25 cellular contexts compared by ENCODE assay signal in the genomic region with DNA sequence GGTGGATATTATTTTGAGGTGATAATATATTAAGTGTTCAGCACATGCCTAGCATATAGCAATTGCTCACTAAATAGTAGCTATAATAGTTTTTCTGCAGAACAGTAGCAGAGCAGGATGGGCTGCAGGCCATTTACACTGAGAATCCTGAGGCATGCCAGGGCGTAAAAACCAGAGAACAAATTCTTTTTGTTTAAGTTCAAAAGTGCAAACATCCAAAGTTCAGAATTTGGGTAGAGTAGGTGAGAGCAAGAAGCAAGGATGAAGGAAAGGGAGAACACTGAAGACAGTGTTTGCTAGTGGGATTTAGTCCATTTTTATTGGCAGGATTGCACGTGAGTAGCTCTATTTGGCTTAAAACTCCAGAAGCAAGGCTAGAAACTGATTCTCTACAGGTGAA.
"Had no signal": no experiment of that assay in that cellular context is flagged by ENCODE, and none has a peak within 500 bp of the region (broad histone marks: within the 10 kb centered on the region; RNA-seq: fewer than 3 reads in every experiment).

No MANE protein-coding gene starts in this region.

- H3K4me1 ChIP-seq: heart right ventricle, lower lobe of right lung, right atrium auricular region, right lobe of liver, tibial nerve, uterus had no signal

- H3K9me3 Mint-ChIP-seq: nephron progenitor cell; stimulated activated memory B cell treated with anti-CD40 and anti-IgM and Interleukin-4, amounts not matched to agents 10 μg/mL and 1 μg/mL and 100 μg/mL, for 72 hours; stimulated activated naive CD8-positive, alpha-beta T cell treated with anti-CD3 and anti-CD28 coated beads, Interleukin-15, amount 100 ng/mL, for 72 hours had no signal

- H3K9me3 ChIP-seq: heart right ventricle, lower lobe of right lung, ovary, right atrium auricular region, right lobe of liver, uterus had no signal

- H3K36me3 Mint-ChIP-seq: naive thymus-derived CD4-positive, alpha-beta T cell; stimulated activated memory B cell treated with anti-CD40 and anti-IgM and Interleukin-4, amounts not matched to agents 10 μg/mL and 1 μg/mL and 100 μg/mL, for 72 hours; type B pancreatic cell had no signal

- DNase-seq: heart right ventricle; islet precursor cell; left ventricle myocardium superior; lower lobe of right lung; mammary epithelial cell; mesenchymal stem cell; naive thymus-derived CD4-positive, alpha-beta T cell; nephron progenitor cell; ovary; right lobe of liver; stimulated activated CD4-positive, alpha-beta T cell treated with anti-CD3 and anti-CD28 coated beads, Interleukin-1b, Interleukin-23, amount 100 ng/mL, for 48 hours; stimulated activated CD4-positive, alpha-beta T cell treated with anti-CD3 and anti-CD28 coated beads, Interleukin-2, amount 100 ng/mL, for 48 hours; stimulated activated CD4-positive, alpha-beta T cell treated with anti-CD3 and anti-CD28 coated beads, Interleukin-4, amount 100 ng/mL, for 4 hours; stimulated activated CD8-positive, alpha-beta memory T cell treated with anti-CD3 and anti-CD28 coated beads, Interleukin-4, amount 100 ng/mL, for 48 hours; stimulated activated naive CD4-positive, alpha-beta T cell treated with Interleukin-2 at 50 U/mL for 16 hours; stimulated activated naive CD8-positive, alpha-beta T cell treated with anti-CD3 and anti-CD28 coated beads, Interleukin-15, amount 100 ng/mL, for 72 hours; substantia nigra; uterus had no signal

- H3K4me1 Mint-ChIP-seq: naive thymus-derived CD4-positive, alpha-beta T cell; nephron progenitor cell; stimulated activated memory B cell treated with anti-CD40 and anti-IgM and Interleukin-4, amounts not matched to agents 10 μg/mL and 1 μg/mL and 100 μg/mL, for 72 hours; stimulated activated naive CD8-positive, alpha-beta T cell treated with anti-CD3 and anti-CD28 coated beads, Interleukin-15, amount 100 ng/mL, for 72 hours had no signal

- ATAC-seq: heart right ventricle; left ventricle myocardium superior; lower lobe of right lung; naive thymus-derived CD4-positive, alpha-beta T cell; stimulated activated memory B cell treated with anti-CD40 and anti-IgM and Interleukin-4, amounts not matched to agents 10 μg/mL and 1 μg/mL and 100 μg/mL, for 72 hours; stimulated activated naive CD8-positive, alpha-beta T cell treated with anti-CD3 and anti-CD28 coated beads, Interleukin-15, amount 100 ng/mL, for 72 hours had no signal

- H3K4me3 ChIP-seq: heart right ventricle, hepatocyte, lower lobe of right lung, ovary, right atrium auricular region, right lobe of liver, smooth muscle cell, tibial nerve, uterus had no signal

- H3K36me3 ChIP-seq: heart right ventricle, lower lobe of right lung, ovary, right atrium auricular region, right lobe of liver, tibial nerve, uterus had no signal

- H3K4me3 Mint-ChIP-seq: naive thymus-derived CD4-positive, alpha-beta T cell; nephron progenitor cell; stimulated activated memory B cell treated with anti-CD40 and anti-IgM and Interleukin-4, amounts not matched to agents 10 μg/mL and 1 μg/mL and 100 μg/mL, for 72 hours; stimulated activated naive CD8-positive, alpha-beta T cell treated with anti-CD3 and anti-CD28 coated beads, Interleukin-15, amount 100 ng/mL, for 72 hours; type B pancreatic cell had no signal

- H3K27ac ChIP-seq: heart right ventricle, hepatocyte, lower lobe of right lung, ovary, right atrium auricular region, right lobe of liver, tibial nerve, uterus had no signal

- H3K27me3 Mint-ChIP-seq: stimulated activated naive CD8-positive, alpha-beta T cell treated with anti-CD3 and anti-CD28 coated beads, Interleukin-15, amount 100 ng/mL, for 72 hours; type B pancreatic cell had no signal

- H3K27ac Mint-ChIP-seq: naive thymus-derived CD4-positive, alpha-beta T cell; nephron progenitor cell; progenitor cell of endocrine pancreas; stimulated activated memory B cell treated with anti-CD40 and anti-IgM and Interleukin-4, amounts not matched to agents 10 μg/mL and 1 μg/mL and 100 μg/mL, for 72 hours; stimulated activated naive CD8-positive, alpha-beta T cell treated with anti-CD3 and anti-CD28 coated beads, Interleukin-15, amount 100 ng/mL, for 72 hours; type B pancreatic cell had no signal
